Comparison of ENCODE assay signal across 8 cellular contexts in the genomic region with DNA sequence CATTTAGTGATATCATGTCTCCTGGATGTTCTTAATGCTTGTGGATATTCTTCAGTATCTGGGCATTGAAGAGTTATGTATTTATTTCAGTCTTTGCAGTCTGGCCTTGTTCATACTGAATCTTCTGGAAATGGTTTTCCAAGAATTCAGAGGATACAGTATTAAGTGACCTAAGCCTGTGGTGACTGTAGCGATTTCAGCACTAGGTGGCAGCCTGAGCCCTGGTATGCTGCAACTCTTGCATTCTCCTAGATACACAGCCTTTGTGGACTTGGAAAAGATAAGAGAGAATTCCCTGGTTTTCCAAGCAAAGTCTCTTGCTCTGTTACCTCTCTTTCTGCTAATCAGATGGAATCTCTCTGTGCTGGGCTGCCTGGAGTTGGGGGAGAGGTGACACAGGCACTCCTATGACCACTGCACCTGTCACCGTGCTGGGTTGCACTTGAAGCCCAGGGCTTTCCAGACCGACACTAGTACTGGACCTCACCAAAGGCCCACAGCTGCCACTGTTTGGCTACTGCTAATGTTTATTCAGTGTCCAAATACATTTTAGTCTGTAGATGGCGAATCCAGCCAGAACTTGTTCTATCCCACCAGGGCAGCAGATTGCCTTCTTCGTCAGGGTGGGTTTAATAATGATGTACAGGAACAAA. TPM values are rescaled to one million over a fixed set of nuclear protein-coding genes. Genes with fewer than 3 reads are reported as not detected.
A peak's percentile ranks its signal among the peaks of the same experiment; 100 is the strongest.
DNase-seq lines count a peak whose midpoint lies in the region; ATAC-seq and TF ChIP-seq lines count a peak whose summit lies in the region.

No MANE protein-coding gene starts in this region.

- no peaks in the 10 kb centered on the region for H3K36me3 Mint-ChIP-seq in MCF 10A (ENCODE audit: insufficient read depth, unreplicated experiment)

- no peaks in the 10 kb centered on the region for H3K79me2 ChIP-seq in OCI-LY3 (ENCODE audit: low read length)

- peaks cover 0 to 12% of the 10 kb centered on the region in 2 donors for H3K27me3 ChIP-seq in breast epithelium
- no peaks in the 10 kb centered on the region for H3K27me3 ChIP-seq in OCI-LY3 (ENCODE audit: low read depth, low read length)
- no peaks in the 10 kb centered on the region for H3K27me3 ChIP-seq in testis

- ATAC-seq in GM18511 (IDR thresholded peaks at IDR 0.05; ENCODE audit: unreplicated experiment) (no peak), HG03139 (IDR thresholded peaks at IDR 0.05; ENCODE audit: unreplicated experiment) (no peak)

- H3K4me1 Mint-ChIP-seq in MCF 10A (ENCODE audit: insufficient read depth, unreplicated experiment) = no peaks in the 10 kb centered on the region

- POLR2A ChIA-PET in MCF 10A (lab: Yijun Ruan, JAX) = no interaction called here

- no peak overlapping the region for H2AFZ ChIP-seq in OCI-LY3 (ENCODE audit: low read depth, low read length)

- peaks cover 5 to 16% of the 10 kb centered on the region in 2 donors for H3K9me3 ChIP-seq in breast epithelium
- no peaks in the 10 kb centered on the region for H3K9me3 ChIP-seq in OCI-LY3 (ENCODE audit: insufficient read depth, low read length)
- no peaks in the 10 kb centered on the region for H3K9me3 ChIP-seq in testis

- DNase-seq in MCF 10A (ENCODE audit: unreplicated experiment) = peak; percentile 51
- no peak for DNase-seq in breast epithelium (ENCODE audit: low spot score in 2 of 2)
- DNase-seq in fibroblast of the aortic adventitia (ENCODE audit: low read depth) = peak; percentile 50
- peak; percentile 39 for DNase-seq in testis
- DNase-seq in activated T-cell treated with anti-CD3 and anti-CD28 coated beads, Interleukin-2, amount 50 U/mL, for 48 hours = no peak

- H3K36me3 ChIP-seq in breast epithelium (no peaks in the 10 kb centered on the region), OCI-LY3 (replicated peaks; ENCODE audit: low read depth, low read length) (no peaks in the 10 kb centered on the region), testis (ENCODE audit: low read depth, missing control alignments) (no peaks in the 10 kb centered on the region)

- H3K4me3 Mint-ChIP-seq in MCF 10A (ENCODE audit: unreplicated experiment) = no peak overlapping the region

- H3K9ac ChIP-seq in OCI-LY3 (ENCODE audit: low read length) = no peak overlapping the region

- no peak overlapping the region for H3K4me3 ChIP-seq in breast epithelium
- H3K4me3 ChIP-seq in OCI-LY3 (ENCODE audit: low read length) = no peak overlapping the region
- no peak overlapping the region for H3K4me3 ChIP-seq in fibroblast of the aortic adventitia (ENCODE audit: low read depth, low read length)
- no peak overlapping the region for H3K4me3 ChIP-seq in testis

- H3K9me3 Mint-ChIP-seq in MCF 10A (ENCODE audit: unreplicated experiment) = peaks cover 2% of the 10 kb centered on the region

- TF ChIP-seq POLR2A in breast epithelium (IDR thresholded peaks at IDR 0.05) = no peak
- no peak for TF ChIP-seq POLR2A in testis (IDR thresholded peaks at IDR 0.05)

- H4K20me1 ChIP-seq in OCI-LY3 (ENCODE audit: insufficient read depth, low read length) = no peaks in the 10 kb centered on the region

- no peak overlapping the region for H3K27ac Mint-ChIP-seq in MCF 10A (ENCODE audit: low read depth, unreplicated experiment)

- H3K4me2 ChIP-seq in OCI-LY3 (ENCODE audit: low read length) = no peak overlapping the region

- H3K4me1 ChIP-seq in breast epithelium = no peaks in the 10 kb centered on the region
- no peaks in the 10 kb centered on the region for H3K4me1 ChIP-seq in OCI-LY3 (ENCODE audit: low read length)
- H3K4me1 ChIP-seq in testis = no peaks in the 10 kb centered on the region

- TF ChIP-seq CTCF in MCF 10A (IDR thresholded peaks at IDR 0.05; ENCODE audit: unreplicated experiment) = peak; percentile 37
- peak in 1 of 3 donors; percentile 21 for TF ChIP-seq CTCF in breast epithelium (IDR thresholded peaks at IDR 0.05)
- peak; percentile 41 for TF ChIP-seq CTCF in OCI-LY3 (IDR thresholded peaks at IDR 0.05; ENCODE audit: low read depth, low read length)
- TF ChIP-seq CTCF in fibroblast of the aortic adventitia (IDR thresholded peaks at IDR 0.05; ENCODE audit: insufficient read depth, low read length) = peak; percentile 50
- TF ChIP-seq CTCF in testis (IDR thresholded peaks at IDR 0.05) = peak in 1 of 3 experiments; percentile 12

- BruUV-seq in MCF 10A (replicated peaks; lab: Mats Ljungman, UMichigan) = no TSS peak

- 60 to 80% methylated on average over 3 to 5 of the region's 5 CpGs for WGBS in testis, 2 donors

- CTCF ChIA-PET in MCF 10A (lab: Yijun Ruan, JAX) = interaction anchor here (0.6 to 1.9 kb wide), 14 partner anchors 10 to 664 kb away, joined by 3 to 9 read pairs (median 3); no protein-coding TSS in a partner anchor

- intact Hi-C loops in MCF 10A (cut with micrococcal nuclease) (loop anchor here (1.0 kb wide), 1 partner anchor 298 kb away; no protein-coding TSS in a partner anchor), breast epithelium (cut with DNase I; ENCODE audit: low total_unique reads) (no loop called here), testis (cut with DNase I; ENCODE audit: low total_unique reads) (no loop called here)

- H3K27ac ChIP-seq in breast epithelium (no peak overlapping the region), OCI-LY3 (ENCODE audit: low read length) (no peak overlapping the region), testis (no peak overlapping the region)

- H3K27me3 Mint-ChIP-seq in MCF 10A (ENCODE audit: insufficient read depth, unreplicated experiment) = peaks cover 18% of the 10 kb centered on the region

RNA-seq across cellular contexts. Expression of a gene that starts 19.3 kb away (rescaled TPM):
- total RNA-seq in MCF 10A (2022) (0.44 and 0.91 TPM in 2 replicates), breast epithelium (1 to 10 TPM in 1 of 3 donors, under 1 TPM in 2; 0.32 to 1.3 (median 0.73) TPM), fibroblast of the aortic adventitia (ENCODE audit: low replicate concordance) (0.63 TPM in 1 of 2 replicates, not detected in the other), testis (under 1 TPM; 0.71 to 0.99 TPM)
- polyA plus RNA-seq in testis (ENCODE audit: insufficient read depth, low read depth, low replicate concordance) = 0.34 TPM

RNA-seq across cellular contexts. Expression of a gene that starts 35.2 kb away (rescaled TPM):
- total RNA-seq in MCF 10A (2022) (7.2 and 9.5 TPM in 2 replicates), breast epithelium (10 to 100 TPM in 2 of 3 donors, 1 to 10 TPM in 1; 7.3 to 10.8 (median 10.6) TPM), fibroblast of the aortic adventitia (ENCODE audit: low replicate concordance) (7.4 and 9.4 TPM in 2 replicates), testis (10 to 100 TPM in 1 of 2 donors, 1 to 10 TPM in 1; 8.6 to 15.9 TPM)
- 8.8 TPM for polyA plus RNA-seq in testis (ENCODE audit: insufficient read depth, low read depth, low replicate concordance)

Comparison
In these comparisons a context has a peak if more than half of its experiments do, and no peak if none do; other contexts are left out.
1. DNase-seq: peak in MCF 10A (single experiment), fibroblast of the aortic adventitia (single experiment) and testis (single experiment); none in breast epithelium (0 of 2) and activated T-cell treated with anti-CD3 and anti-CD28 coated beads, Interleukin-2, amount 50 U/mL, for 48 hours (0 of 2).